Comparison of ENCODE assay signal across 8 cellular contexts in the genomic region with DNA sequence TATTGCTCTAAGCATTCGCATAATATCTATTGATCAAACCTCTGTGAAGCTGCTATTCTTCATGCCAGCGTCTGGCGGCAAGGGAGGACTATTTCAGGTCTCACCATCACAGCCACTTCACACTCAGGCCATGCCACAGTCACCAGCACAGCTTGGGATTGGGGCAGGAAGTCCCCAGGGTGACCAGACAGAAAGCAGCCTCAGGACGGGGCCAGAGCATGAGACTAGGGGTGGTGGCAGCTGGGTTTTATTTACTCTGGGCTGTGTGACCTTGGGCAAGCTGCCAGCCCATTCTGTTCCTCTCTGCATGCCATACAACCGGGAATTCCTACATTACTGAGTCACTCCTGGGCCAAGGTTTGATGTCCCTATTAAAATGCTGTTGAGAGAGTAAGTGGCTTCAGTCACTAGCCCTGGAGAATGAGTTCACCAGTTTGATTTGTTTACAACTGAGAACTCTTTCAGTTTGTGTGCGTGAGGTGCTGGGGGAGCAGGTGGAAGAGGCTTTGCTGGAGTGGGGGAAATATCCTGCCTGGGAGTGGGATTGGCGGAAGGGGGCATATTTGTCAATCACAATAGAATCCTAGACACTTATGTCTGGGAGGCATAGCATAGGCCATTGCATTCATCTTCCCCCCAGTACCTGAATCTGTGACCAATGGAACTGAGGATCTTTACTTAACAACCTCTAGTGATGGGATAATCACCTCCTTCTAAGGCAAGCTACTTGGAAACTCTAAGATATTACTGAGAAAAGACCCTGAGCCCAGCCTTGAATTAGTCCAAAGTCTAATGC.
DNase-seq lines count a peak whose midpoint lies in the region; TF ChIP-seq lines count a peak whose summit lies in the region.

No MANE protein-coding gene starts in this region.

- peak overlapping the region; percentile 47 for H3K4me2 ChIP-seq in mammary epithelial cell (ENCODE audit: insufficient read depth, low read depth, low read length)
- H3K4me2 ChIP-seq in mesenchymal stem cell (ENCODE audit: low read length, poor library complexity, severe bottlenecking), result peak overlapping the region; percentile 35
- no peak overlapping the region for H3K4me2 ChIP-seq in neuronal stem cell (ENCODE audit: insufficient read depth, low read length, poor library complexity, severe bottlenecking)

- CTCF ChIA-PET in mammary epithelial cell (lab: Charles Lee; ENCODE audit: low non-redundant PET), result interaction anchor here (0.6 kb wide), 1 partner anchor 9 kb away, joined by 3 read pairs; no protein-coding TSS in a partner anchor

- H3K79me2 ChIP-seq in mammary epithelial cell (ENCODE audit: insufficient read depth, low read length), result no peaks in the 10 kb centered on the region

- in situ Hi-C loops in mammary epithelial cell (cut with MboI; ENCODE audit: low sequenced_read_pairs in 2 of 2), result no loop called here

- H3K18ac ChIP-seq in mesenchymal stem cell (ENCODE audit: low read depth in 1 of 2, low read length in 2 of 2) (no peak overlapping the region), neuronal stem cell (ENCODE audit: low read length) (no peak overlapping the region)

- no peak overlapping the region for H3K27ac ChIP-seq in mammary epithelial cell (ENCODE audit: insufficient read depth, low read depth, low read length)
- H3K27ac ChIP-seq in mesenchymal stem cell (ENCODE audit: low read length, poor library complexity, severe bottlenecking), result peak overlapping the region; percentile 40
- H3K27ac ChIP-seq in neuronal stem cell (replicated peaks; ENCODE audit: low read length), result no peak overlapping the region

- dilution Hi-C loops in mammary epithelial cell (cut with HindIII; ENCODE audit: low sequenced_read_pairs), result no loop called here

- intact Hi-C loops in mammary epithelial cell (cut with micrococcal nuclease), result no loop called here

- H2BK12ac ChIP-seq in mesenchymal stem cell (ENCODE audit: low read length in 2 of 2) (no peak overlapping the region), neuronal stem cell (ENCODE audit: low read length) (no peak overlapping the region)

- no peak overlapping the region for H3K4me3 ChIP-seq in mammary epithelial cell (replicated peaks in 1 of 3; ENCODE audit: insufficient read depth in 1 of 3, low read depth in 2 of 3, low read length in 3 of 3)
- H3K4me3 ChIP-seq in mesenchymal stem cell (ENCODE audit: insufficient read depth in 1 of 2, low read depth in 1 of 2, low read length in 2 of 2), result no peak overlapping the region
- no peak overlapping the region for H3K4me3 ChIP-seq in neuronal stem cell (ENCODE audit: low read length in 2 of 2)

- no TSS peak for BruUV-seq in mammary epithelial cell (replicated peaks; lab: Mats Ljungman, UMichigan)

- WGBS in mammary epithelial cell (ENCODE audit: low coverage, missing lambda C conversion rate), result 30% methylated on average over 7 of the region's 7 CpGs
- WGBS in mesenchymal stem cell, result 64% methylated on average over 6 of the region's 7 CpGs
- no CpG with 5 or more reads among the region's 7 CpGs for WGBS in neuronal stem cell (ENCODE audit: extremely low coverage in 2 of 2, insufficient read length in 2 of 2, insufficient replicate concordance in 1 of 2), 2 donors

- H3K36me3 ChIP-seq in mammary epithelial cell (ENCODE audit: insufficient read depth, low read length) (no peaks in the 10 kb centered on the region), mesenchymal stem cell (ENCODE audit: control insufficient read depth in 1 of 2, insufficient read depth in 2 of 2, low read depth in 1 of 2, low read length in 2 of 2) (no peaks in the 10 kb centered on the region), neuronal stem cell (replicated peaks in 1 of 2; ENCODE audit: control insufficient read depth in 2 of 2, insufficient read depth in 2 of 2, low read length in 2 of 2) (no peaks in the 10 kb centered on the region)

- no peaks in the 10 kb centered on the region for H4K20me1 ChIP-seq in mammary epithelial cell (ENCODE audit: insufficient read depth, low read length)

- H3K4ac ChIP-seq in mesenchymal stem cell (ENCODE audit: low read depth in 1 of 2, low read length in 2 of 2) (no peak overlapping the region), neuronal stem cell (ENCODE audit: low read length) (no peak overlapping the region)

- H2BK5ac ChIP-seq in mesenchymal stem cell (ENCODE audit: low read depth, low read length, poor library complexity, severe bottlenecking) (no peak overlapping the region), neuronal stem cell (ENCODE audit: low read length) (no peak overlapping the region)

- H2BK120ac ChIP-seq in mesenchymal stem cell (ENCODE audit: low read depth, low read length) (no peak overlapping the region), neuronal stem cell (ENCODE audit: low read depth, low read length) (no peak overlapping the region)

- no peak for TF ChIP-seq CTCF in mammary epithelial cell (conservative IDR thresholded peaks at IDR 0.05 in 1 of 2, IDR thresholded peaks at IDR 0.05 in 1 of 2; ENCODE audit: extremely low read depth in 1 of 2, insufficient read depth in 1 of 2, low read depth in 1 of 2, low read length in 2 of 2)

- H2AFZ ChIP-seq in mammary epithelial cell (ENCODE audit: low read depth, low read length), result peak overlapping the region; percentile 16
- no peak overlapping the region for H2AFZ ChIP-seq in mesenchymal stem cell (ENCODE audit: low read depth, low read length)
- H2AFZ ChIP-seq in neuronal stem cell (ENCODE audit: low read length), result no peak overlapping the region

- H3K27me3 ChIP-seq in mammary epithelial cell (ENCODE audit: insufficient read depth, low read length) (no peaks in the 10 kb centered on the region), mesenchymal stem cell (ENCODE audit: control insufficient read depth in 1 of 2, insufficient read depth in 1 of 2, low read length in 2 of 2) (no peaks in the 10 kb centered on the region), neuronal stem cell (ENCODE audit: control insufficient read depth in 3 of 3, insufficient read depth in 3 of 3, low read depth in 1 of 3, low read length in 3 of 3) (no peaks in the 10 kb centered on the region)

- H4K91ac ChIP-seq in mesenchymal stem cell (ENCODE audit: low read length) (no peak overlapping the region), neuronal stem cell (ENCODE audit: low read depth, low read length, poor library complexity) (no peak overlapping the region)

- H3K23ac ChIP-seq in mesenchymal stem cell (ENCODE audit: low read length in 2 of 2) (no peak overlapping the region), neuronal stem cell (ENCODE audit: low read depth, low read length, poor library complexity) (no peak overlapping the region)

- H3K14ac ChIP-seq in mesenchymal stem cell (ENCODE audit: low read length in 2 of 2) (peak overlapping the region in 1 of 2 experiments; percentile 53), neuronal stem cell (ENCODE audit: low read length) (no peak overlapping the region)

- H2BK15ac ChIP-seq in mesenchymal stem cell (ENCODE audit: low read depth, poor library complexity, severe bottlenecking), result no peak overlapping the region
- H2BK15ac ChIP-seq in neuronal stem cell (ENCODE audit: low read length), result no peak overlapping the region

- H3K9ac ChIP-seq in mammary epithelial cell (ENCODE audit: insufficient read depth, low read length), result no peak overlapping the region
- no peak overlapping the region for H3K9ac ChIP-seq in mesenchymal stem cell (ENCODE audit: low read length)
- H3K9ac ChIP-seq in neuronal stem cell (ENCODE audit: low read depth, low read length, poor library complexity), result no peak overlapping the region

- H3K9me3 ChIP-seq in mammary epithelial cell (replicated peaks; ENCODE audit: insufficient read depth, low read length), result no peaks in the 10 kb centered on the region
- H3K9me3 ChIP-seq in mesenchymal stem cell (ENCODE audit: control insufficient read depth, low read length), result no peaks in the 10 kb centered on the region
- no peaks in the 10 kb centered on the region for H3K9me3 ChIP-seq in neuronal stem cell (replicated peaks in 1 of 2; ENCODE audit: control insufficient read depth in 2 of 2, insufficient read depth in 1 of 2, low read depth in 1 of 2, low read length in 2 of 2)

- H3K79me1 ChIP-seq in mesenchymal stem cell (replicated peaks; ENCODE audit: low read length, poor library complexity, severe bottlenecking), result no peaks in the 10 kb centered on the region
- H3K79me1 ChIP-seq in neuronal stem cell (ENCODE audit: low read depth, low read length), result no peaks in the 10 kb centered on the region

- DNase-seq in EH (ENCODE audit: low read depth), result peak; percentile 88
- DNase-seq in NCI-H1436 (lab: John Stamatoyannopoulos, UW), result peak; percentile 63
- peak; percentile 30 for DNase-seq in mammary epithelial cell
- peak; percentile 65 for DNase-seq in mesenchymal stem cell
- no peak for DNase-seq in NCI-H187 treated with DMSO at 0.1 percent for 48 hours (lab: John Stamatoyannopoulos, UW)
- DNase-seq in Kasumi-1 (lab: John Stamatoyannopoulos, UW), result no peak
- DNase-seq in neuronal stem cell (ENCODE audit: low spot score), result no peak
- DNase-seq in NCI-H524 treated with DMSO at 0.1 percent for 48 hours (lab: John Stamatoyannopoulos, UW), result no peak

- H3K4me1 ChIP-seq in mammary epithelial cell (ENCODE audit: insufficient read depth, low read length) (no peaks in the 10 kb centered on the region), mesenchymal stem cell (ENCODE audit: control insufficient read depth, insufficient read depth, low read depth, low read length) (peaks cover 14% of the 10 kb centered on the region), neuronal stem cell (ENCODE audit: control insufficient read depth in 2 of 2, insufficient read depth in 1 of 2, low read depth in 1 of 2, low read length in 2 of 2) (no peaks in the 10 kb centered on the region)

- H4K8ac ChIP-seq in mesenchymal stem cell (ENCODE audit: low read length) (no peak overlapping the region), neuronal stem cell (ENCODE audit: low read depth, low read length) (no peak overlapping the region)

- H2AK5ac ChIP-seq in mesenchymal stem cell (ENCODE audit: low read length, severe bottlenecking), result peak overlapping the region; percentile 59
- no peak overlapping the region for H2AK5ac ChIP-seq in neuronal stem cell (ENCODE audit: low read depth, low read length)

Comparison
In these comparisons a context has a peak if more than half of its experiments do, and no peak if none do; other contexts are left out.
1. DNase-seq: peak in EH (single experiment), NCI-H1436 (single experiment), mammary epithelial cell (single experiment) and mesenchymal stem cell (single experiment); none in NCI-H187 treated with DMSO at 0.1 percent for 48 hours (single experiment), Kasumi-1 (0 of 2), neuronal stem cell (single experiment) and NCI-H524 treated with DMSO at 0.1 percent for 48 hours (single experiment).